24 cellular contexts compared by ENCODE assay signal in genomic region chr12:131066207-131066885, GRCh38.
DNase-seq lines count a peak whose midpoint lies in the region; ATAC-seq and TF ChIP-seq lines count a peak whose summit lies in the region.
"Had no signal": no experiment of that assay in that cellular context is flagged by ENCODE, and none has a peak within 500 bp of the region (broad histone marks: within the 10 kb centered on the region; RNA-seq: fewer than 3 reads in every experiment).

No MANE protein-coding gene starts in this region.

- H3K9me3 Mint-ChIP-seq in activated B cell treated with CpG ODN at 0.5 μM for 24 hours: no peaks in the 10 kb centered on the region
- H3K9me3 Mint-ChIP-seq: activated CD4-positive, alpha-beta T cell treated with anti-CD3 and anti-CD28 coated beads, Interleukin-2, amount 10 ng/mL, durations not matched to agents 24 days and 14 days; activated T-cell treated with anti-CD3 and anti-CD28 coated beads, Interleukin-2, amount 50 U/mL, for 4 hours had no signal

- ATAC-seq in activated B cell treated with CpG ODN at 0.5 μM for 24 hours (ENCODE audit: low read depth): no peak
- ATAC-seq in sciatic nerve: peak; percentile 63
- no peak for ATAC-seq in GM21515 (IDR thresholded peaks at IDR 0.05; ENCODE audit: unreplicated experiment)
- ATAC-seq in HG03342 (IDR thresholded peaks at IDR 0.05; ENCODE audit: unreplicated experiment): no peak
- ATAC-seq: activated T-cell treated with anti-CD3 and anti-CD28 coated beads, Interleukin-2, amount 50 U/mL, for 4 hours; left colon; PC-3 had no signal

- H3K4me3 ChIP-seq in H7 (ENCODE audit: insufficient read depth, low read depth, low read length): no peak overlapping the region
- H3K4me3 ChIP-seq: smooth muscle cell, vagina had no signal

- H3K36me3 ChIP-seq in H7 (replicated peaks; ENCODE audit: control insufficient read depth, insufficient read depth, low read length): no peaks in the 10 kb centered on the region
- H3K36me3 ChIP-seq: brain microvascular endothelial cell, vagina had no signal

- peak; percentile 39 for DNase-seq in H7
- DNase-seq in activated B cell treated with CpG ODN at 0.5 μM for 24 hours: peak; percentile 7
- DNase-seq in islet precursor cell: peak; percentile 44
- peak; percentile 69 for DNase-seq in sciatic nerve (ENCODE audit: low spot score)
- DNase-seq in stimulated activated CD4-positive, alpha-beta T cell treated with anti-CD3 and anti-CD28 coated beads, Interleukin-1b, Interleukin-23, amount 100 ng/mL, for 48 hours: no peak
- no peak for DNase-seq in germinal center (ENCODE audit: low spot score)
- DNase-seq: activated CD4-positive, alpha-beta T cell treated with anti-CD3 and anti-CD28 coated beads, Interleukin-2, amount 10 ng/mL, durations not matched to agents 24 days and 14 days; activated naive CD4-positive, alpha-beta T cell; activated T-cell treated with anti-CD3 and anti-CD28 coated beads, Interleukin-2, amount 50 U/mL, for 4 hours; brain microvascular endothelial cell; effector memory CD4-positive, alpha-beta T cell; HFFc6; MV-4-11; naive B cell; NK-92 treated with Interleukin-12 subunit alpha and Interleukin-12 subunit beta, amount 100 ng/mL, for 24 hours; occipital lobe; PC-3; SHP77 had no signal

- H3K4me3 Mint-ChIP-seq in activated B cell treated with CpG ODN at 0.5 μM for 24 hours: no peak overlapping the region
- H3K4me3 Mint-ChIP-seq: activated CD4-positive, alpha-beta T cell treated with anti-CD3 and anti-CD28 coated beads, Interleukin-2, amount 10 ng/mL, durations not matched to agents 24 days and 14 days; activated T-cell treated with anti-CD3 and anti-CD28 coated beads, Interleukin-2, amount 50 U/mL, for 4 hours; HFFc6; mesothelial cell of epicardium had no signal

- CTCF ChIA-PET in activated B cell treated with CpG ODN at 0.5 μM for 24 hours (lab: Charles Lee): no interaction called here

- H3K27ac Mint-ChIP-seq in activated B cell treated with CpG ODN at 0.5 μM for 24 hours: no peak overlapping the region
- H3K27ac Mint-ChIP-seq: activated CD4-positive, alpha-beta T cell treated with anti-CD3 and anti-CD28 coated beads, Interleukin-2, amount 10 ng/mL, durations not matched to agents 24 days and 14 days; HFFc6; mesothelial cell of epicardium had no signal

- H3K27me3 ChIP-seq in H7 (ENCODE audit: control insufficient read depth, insufficient read depth, low read length): no peaks in the 10 kb centered on the region
- H3K27me3 ChIP-seq: brain microvascular endothelial cell, vagina had no signal

- intact Hi-C loops in activated B cell treated with CpG ODN at 0.5 μM for 24 hours (cut with micrococcal nuclease): no loop called here
- intact Hi-C loops in sciatic nerve (cut with DNase I): no loop called here

- POLR2A ChIA-PET in activated B cell treated with CpG ODN at 0.5 μM for 24 hours (lab: Charles Lee): no interaction called here

- H3K36me3 Mint-ChIP-seq in activated B cell treated with CpG ODN at 0.5 μM for 24 hours (ENCODE audit: low read depth): no peaks in the 10 kb centered on the region
- H3K36me3 Mint-ChIP-seq: mesothelial cell of epicardium had no signal

- TF ChIP-seq CTCF in activated B cell treated with CpG ODN at 0.5 μM for 24 hours (IDR thresholded peaks at IDR 0.05): no peak

- peaks cover 8% of the 10 kb centered on the region for H3K27me3 Mint-ChIP-seq in activated B cell treated with CpG ODN at 0.5 μM for 24 hours

- H3K4me1 Mint-ChIP-seq in activated B cell treated with CpG ODN at 0.5 μM for 24 hours: peaks cover 5% of the 10 kb centered on the region
- H3K4me1 Mint-ChIP-seq: activated CD4-positive, alpha-beta T cell treated with anti-CD3 and anti-CD28 coated beads, Interleukin-2, amount 10 ng/mL, durations not matched to agents 24 days and 14 days had no signal

Comparison
In these comparisons a context has a peak if more than half of its experiments do, and no peak if none do; other contexts are left out.
1. DNase-seq: peak in H7 (single experiment), activated B cell treated with CpG ODN at 0.5 μM for 24 hours (single experiment), islet precursor cell (single experiment) and sciatic nerve (single experiment); none in stimulated activated CD4-positive, alpha-beta T cell treated with anti-CD3 and anti-CD28 coated beads, Interleukin-1b, Interleukin-23, amount 100 ng/mL, for 48 hours (single experiment) and germinal center (single experiment).